ENCODE assay signal across 1 cellular context in genomic region chr16:2223375-2224182, GRCh38.
TF ChIP-seq lines count a peak whose summit lies in the region.

A gene with protein sequence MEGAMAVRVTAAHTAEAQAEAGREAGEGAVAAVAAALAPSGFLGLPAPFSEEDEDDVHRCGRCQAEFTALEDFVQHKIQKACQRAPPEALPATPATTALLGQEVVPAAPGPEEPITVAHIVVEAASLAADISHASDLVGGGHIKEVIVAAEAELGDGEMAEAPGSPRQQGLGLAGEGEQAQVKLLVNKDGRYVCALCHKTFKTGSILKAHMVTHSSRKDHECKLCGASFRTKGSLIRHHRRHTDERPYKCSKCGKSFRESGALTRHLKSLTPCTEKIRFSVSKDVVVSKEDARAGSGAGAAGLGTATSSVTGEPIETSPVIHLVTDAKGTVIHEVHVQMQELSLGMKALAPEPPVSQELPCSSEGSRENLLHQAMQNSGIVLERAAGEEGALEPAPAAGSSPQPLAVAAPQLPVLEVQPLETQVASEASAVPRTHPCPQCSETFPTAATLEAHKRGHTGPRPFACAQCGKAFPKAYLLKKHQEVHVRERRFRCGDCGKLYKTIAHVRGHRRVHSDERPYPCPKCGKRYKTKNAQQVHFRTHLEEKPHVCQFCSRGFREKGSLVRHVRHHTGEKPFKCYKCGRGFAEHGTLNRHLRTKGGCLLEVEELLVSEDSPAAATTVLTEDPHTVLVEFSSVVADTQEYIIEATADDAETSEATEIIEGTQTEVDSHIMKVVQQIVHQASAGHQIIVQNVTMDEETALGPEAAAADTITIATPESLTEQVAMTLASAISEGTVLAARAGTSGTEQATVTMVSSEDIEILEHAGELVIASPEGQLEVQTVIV (plus strand): TSS chr16:2223591. CDS start chr16:2223614, 23 bp downstream.

TF ChIP-seq in HepG2, 621 proteins besides CTCF, POLR2A, EP300 and RAD21 (continued from another document and continues in another):
- TF ChIP-seq XRCC5 (optimal IDR thresholded peaks at IDR 0.05; ENCODE audit: low read length) (peak; percentile 21), SRF (IDR thresholded peaks at IDR 0.05; ENCODE audit: low read depth, low read length) (peak; percentile 53; the same call in 1 of the 2 replicates), MIXL1 (CRISPR knock-in tag; IDR thresholded peaks at IDR 0.05) (peak; percentile 39; the same call in 1 of the 2 replicates), PHB2 (IDR thresholded peaks at IDR 0.05; ENCODE audit: partially characterized antibody) (no peak), GATA4 (IDR thresholded peaks at IDR 0.05; ENCODE audit: borderline replicate concordance, low read depth) (no peak; the same call in 1 of the 2 replicates), SNAI1 (CRISPR knock-in tag; IDR thresholded peaks at IDR 0.05; ENCODE audit: borderline replicate concordance) (no peak), ZNF792 (CRISPR knock-in tag; IDR thresholded peaks at IDR 0.05) (peak; percentile 88), RCOR2 (CRISPR knock-in tag; IDR thresholded peaks at IDR 0.05) (no peak), ZNF205 (CRISPR knock-in tag; IDR thresholded peaks at IDR 0.05) (no peak), HOMEZ (CRISPR knock-in tag; IDR thresholded peaks at IDR 0.05; ENCODE audit: low read depth) (no peak), TSC22D2 (CRISPR knock-in tag; IDR thresholded peaks at IDR 0.05; ENCODE audit: borderline replicate concordance) (no peak), ARID2 (CRISPR knock-in tag; IDR thresholded peaks at IDR 0.05; ENCODE audit: borderline replicate concordance) (no peak), DRAP1 (CRISPR knock-in tag; IDR thresholded peaks at IDR 0.05) (peak; percentile 92), GLMP (CRISPR knock-in tag; IDR thresholded peaks at IDR 0.05; ENCODE audit: borderline replicate concordance) (no peak), SSRP1 (CRISPR knock-in tag; IDR thresholded peaks at IDR 0.05) (no peak), TOE1 (CRISPR knock-in tag; IDR thresholded peaks at IDR 0.05) (no peak), THAP9 (CRISPR knock-in tag; IDR thresholded peaks at IDR 0.05; ENCODE audit: borderline replicate concordance) (peak; percentile 44; the same call in 1 of the 2 replicates), U2AF1 (optimal IDR thresholded peaks at IDR 0.05; ENCODE audit: low read depth, low read length) (no peak), SRY (CRISPR knock-in tag; IDR thresholded peaks at IDR 0.05) (peak; percentile 78; the same call in 1 of the 2 replicates), PRPF4 (IDR thresholded peaks at IDR 0.05; ENCODE audit: low read depth, low read length, poor library complexity, severe bottlenecking) (no peak), ZKSCAN8 (CRISPR knock-in tag; IDR thresholded peaks at IDR 0.05; ENCODE audit: borderline replicate concordance) (peak; percentile 56; the same call in 1 of the 2 replicates), TCF7 (IDR thresholded peaks at IDR 0.05; ENCODE audit: low read depth) (no peak), SIN3B (IDR thresholded peaks at IDR 0.05; ENCODE audit: low read length) (no peak), ZFP36L1 (CRISPR knock-in tag; IDR thresholded peaks at IDR 0.05) (0 out of 2 replicates have a peak, but pooled peaks have one; percentile 39), AGO2 (optimal IDR thresholded peaks at IDR 0.05; ENCODE audit: low read depth, low read length) (peak; percentile 79), NONO (IDR thresholded peaks at IDR 0.05) (no peak), NONO (CRISPR knock-in tag; conservative IDR thresholded peaks at IDR 0.05) (peak; percentile 98), ZNF589 (CRISPR knock-in tag; conservative IDR thresholded peaks at IDR 0.05) (peak; percentile 69; the same call in 1 of the 2 replicates), NR3C1 (CRISPR knock-in tag; IDR thresholded peaks at IDR 0.05) (no peak), ARHGAP35 (CRISPR knock-in tag; IDR thresholded peaks at IDR 0.05; ENCODE audit: borderline replicate concordance) (peak; percentile 41; the same call in 1 of the 2 replicates), CENPT (CRISPR knock-in tag; IDR thresholded peaks at IDR 0.05; ENCODE audit: low read depth) (no peak), TARDBP (CRISPR knock-in tag; IDR thresholded peaks at IDR 0.05) (peak; percentile 97), YEATS2 (CRISPR knock-in tag; IDR thresholded peaks at IDR 0.05; ENCODE audit: borderline replicate concordance) (peak; percentile 88), KDM1A (CRISPR knock-in tag; IDR thresholded peaks at IDR 0.05) (no peak), SAFB2 (CRISPR knock-in tag; IDR thresholded peaks at IDR 0.05; ENCODE audit: borderline replicate concordance, low read depth) (no peak), ZNF670 (CRISPR knock-in tag; IDR thresholded peaks at IDR 0.05; ENCODE audit: borderline replicate concordance) (no peak), LBX2 (CRISPR knock-in tag; IDR thresholded peaks at IDR 0.05; ENCODE audit: borderline replicate concordance) (no peak)
- TF ChIP-seq, protein P1, sequence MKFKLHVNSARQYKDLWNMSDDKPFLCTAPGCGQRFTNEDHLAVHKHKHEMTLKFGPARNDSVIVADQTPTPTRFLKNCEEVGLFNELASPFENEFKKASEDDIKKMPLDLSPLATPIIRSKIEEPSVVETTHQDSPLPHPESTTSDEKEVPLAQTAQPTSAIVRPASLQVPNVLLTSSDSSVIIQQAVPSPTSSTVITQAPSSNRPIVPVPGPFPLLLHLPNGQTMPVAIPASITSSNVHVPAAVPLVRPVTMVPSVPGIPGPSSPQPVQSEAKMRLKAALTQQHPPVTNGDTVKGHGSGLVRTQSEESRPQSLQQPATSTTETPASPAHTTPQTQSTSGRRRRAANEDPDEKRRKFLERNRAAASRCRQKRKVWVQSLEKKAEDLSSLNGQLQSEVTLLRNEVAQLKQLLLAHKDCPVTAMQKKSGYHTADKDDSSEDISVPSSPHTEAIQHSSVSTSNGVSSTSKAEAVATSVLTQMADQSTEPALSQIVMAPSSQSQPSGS (CRISPR knock-in tag; IDR thresholded peaks at IDR 0.05): peak; percentile 88; the same call in 1 of the 2 replicates
- TF ChIP-seq, protein P2, sequence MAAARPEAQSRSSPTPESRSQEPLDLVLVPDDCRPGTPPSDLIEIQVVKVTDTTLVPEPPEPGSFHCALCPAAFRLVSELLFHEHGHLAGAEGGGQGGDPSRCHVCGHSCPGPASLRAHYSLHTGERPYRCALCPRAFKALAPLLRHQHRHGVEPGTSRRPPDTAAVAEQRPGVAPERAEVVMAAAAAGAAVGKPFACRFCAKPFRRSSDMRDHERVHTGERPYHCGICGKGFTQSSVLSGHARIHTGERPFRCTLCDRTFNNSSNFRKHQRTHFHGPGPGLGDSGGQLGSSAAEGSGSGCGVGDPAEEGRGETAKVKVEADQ (CRISPR knock-in tag; IDR thresholded peaks at IDR 0.05; ENCODE audit: borderline replicate concordance): peak; percentile 87
- TF ChIP-seq, protein P3, sequence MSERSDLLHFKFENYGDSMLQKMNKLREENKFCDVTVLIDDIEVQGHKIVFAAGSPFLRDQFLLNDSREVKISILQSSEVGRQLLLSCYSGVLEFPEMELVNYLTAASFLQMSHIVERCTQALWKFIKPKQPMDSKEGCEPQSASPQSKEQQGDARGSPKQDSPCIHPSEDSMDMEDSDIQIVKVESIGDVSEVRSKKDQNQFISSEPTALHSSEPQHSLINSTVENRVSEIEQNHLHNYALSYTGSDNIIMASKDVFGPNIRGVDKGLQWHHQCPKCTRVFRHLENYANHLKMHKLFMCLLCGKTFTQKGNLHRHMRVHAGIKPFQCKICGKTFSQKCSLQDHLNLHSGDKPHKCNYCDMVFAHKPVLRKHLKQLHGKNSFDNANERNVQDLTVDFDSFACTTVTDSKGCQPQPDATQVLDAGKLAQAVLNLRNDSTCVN (CRISPR knock-in tag; IDR thresholded peaks at IDR 0.05; ENCODE audit: borderline replicate concordance): no peak
- TF ChIP-seq, protein P4, sequence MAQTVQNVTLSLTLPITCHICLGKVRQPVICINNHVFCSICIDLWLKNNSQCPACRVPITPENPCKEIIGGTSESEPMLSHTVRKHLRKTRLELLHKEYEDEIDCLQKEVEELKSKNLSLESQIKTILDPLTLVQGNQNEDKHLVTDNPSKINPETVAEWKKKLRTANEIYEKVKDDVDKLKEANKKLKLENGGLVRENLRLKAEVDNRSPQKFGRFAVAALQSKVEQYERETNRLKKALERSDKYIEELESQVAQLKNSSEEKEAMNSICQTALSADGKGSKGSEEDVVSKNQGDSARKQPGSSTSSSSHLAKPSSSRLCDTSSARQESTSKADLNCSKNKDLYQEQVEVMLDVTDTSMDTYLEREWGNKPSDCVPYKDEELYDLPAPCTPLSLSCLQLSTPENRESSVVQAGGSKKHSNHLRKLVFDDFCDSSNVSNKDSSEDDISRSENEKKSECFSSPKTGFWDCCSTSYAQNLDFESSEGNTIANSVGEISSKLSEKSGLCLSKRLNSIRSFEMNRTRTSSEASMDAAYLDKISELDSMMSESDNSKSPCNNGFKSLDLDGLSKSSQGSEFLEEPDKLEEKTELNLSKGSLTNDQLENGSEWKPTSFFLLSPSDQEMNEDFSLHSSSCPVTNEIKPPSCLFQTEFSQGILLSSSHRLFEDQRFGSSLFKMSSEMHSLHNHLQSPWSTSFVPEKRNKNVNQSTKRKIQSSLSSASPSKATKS (CRISPR knock-in tag; IDR thresholded peaks at IDR 0.05): no peak
- TF ChIP-seq, protein P5, sequence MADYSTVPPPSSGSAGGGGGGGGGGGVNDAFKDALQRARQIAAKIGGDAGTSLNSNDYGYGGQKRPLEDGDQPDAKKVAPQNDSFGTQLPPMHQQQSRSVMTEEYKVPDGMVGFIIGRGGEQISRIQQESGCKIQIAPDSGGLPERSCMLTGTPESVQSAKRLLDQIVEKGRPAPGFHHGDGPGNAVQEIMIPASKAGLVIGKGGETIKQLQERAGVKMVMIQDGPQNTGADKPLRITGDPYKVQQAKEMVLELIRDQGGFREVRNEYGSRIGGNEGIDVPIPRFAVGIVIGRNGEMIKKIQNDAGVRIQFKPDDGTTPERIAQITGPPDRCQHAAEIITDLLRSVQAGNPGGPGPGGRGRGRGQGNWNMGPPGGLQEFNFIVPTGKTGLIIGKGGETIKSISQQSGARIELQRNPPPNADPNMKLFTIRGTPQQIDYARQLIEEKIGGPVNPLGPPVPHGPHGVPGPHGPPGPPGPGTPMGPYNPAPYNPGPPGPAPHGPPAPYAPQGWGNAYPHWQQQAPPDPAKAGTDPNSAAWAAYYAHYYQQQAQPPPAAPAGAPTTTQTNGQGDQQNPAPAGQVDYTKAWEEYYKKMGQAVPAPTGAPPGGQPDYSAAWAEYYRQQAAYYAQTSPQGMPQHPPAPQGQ (CRISPR knock-in tag; IDR thresholded peaks at IDR 0.05; ENCODE audit: borderline replicate concordance): no peak
- TF ChIP-seq, protein P6, sequence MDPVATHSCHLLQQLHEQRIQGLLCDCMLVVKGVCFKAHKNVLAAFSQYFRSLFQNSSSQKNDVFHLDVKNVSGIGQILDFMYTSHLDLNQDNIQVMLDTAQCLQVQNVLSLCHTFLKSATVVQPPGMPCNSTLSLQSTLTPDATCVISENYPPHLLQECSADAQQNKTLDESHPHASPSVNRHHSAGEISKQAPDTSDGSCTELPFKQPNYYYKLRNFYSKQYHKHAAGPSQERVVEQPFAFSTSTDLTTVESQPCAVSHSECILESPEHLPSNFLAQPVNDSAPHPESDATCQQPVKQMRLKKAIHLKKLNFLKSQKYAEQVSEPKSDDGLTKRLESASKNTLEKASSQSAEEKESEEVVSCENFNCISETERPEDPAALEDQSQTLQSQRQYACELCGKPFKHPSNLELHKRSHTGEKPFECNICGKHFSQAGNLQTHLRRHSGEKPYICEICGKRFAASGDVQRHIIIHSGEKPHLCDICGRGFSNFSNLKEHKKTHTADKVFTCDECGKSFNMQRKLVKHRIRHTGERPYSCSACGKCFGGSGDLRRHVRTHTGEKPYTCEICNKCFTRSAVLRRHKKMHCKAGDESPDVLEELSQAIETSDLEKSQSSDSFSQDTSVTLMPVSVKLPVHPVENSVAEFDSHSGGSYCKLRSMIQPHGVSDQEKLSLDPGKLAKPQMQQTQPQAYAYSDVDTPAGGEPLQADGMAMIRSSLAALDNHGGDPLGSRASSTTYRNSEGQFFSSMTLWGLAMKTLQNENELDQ (CRISPR knock-in tag; IDR thresholded peaks at IDR 0.05; ENCODE audit: borderline replicate concordance): peak; percentile 68; the same call in 1 of the 2 replicates
